9 cellular contexts compared by ENCODE assay signal in the genomic region with DNA sequence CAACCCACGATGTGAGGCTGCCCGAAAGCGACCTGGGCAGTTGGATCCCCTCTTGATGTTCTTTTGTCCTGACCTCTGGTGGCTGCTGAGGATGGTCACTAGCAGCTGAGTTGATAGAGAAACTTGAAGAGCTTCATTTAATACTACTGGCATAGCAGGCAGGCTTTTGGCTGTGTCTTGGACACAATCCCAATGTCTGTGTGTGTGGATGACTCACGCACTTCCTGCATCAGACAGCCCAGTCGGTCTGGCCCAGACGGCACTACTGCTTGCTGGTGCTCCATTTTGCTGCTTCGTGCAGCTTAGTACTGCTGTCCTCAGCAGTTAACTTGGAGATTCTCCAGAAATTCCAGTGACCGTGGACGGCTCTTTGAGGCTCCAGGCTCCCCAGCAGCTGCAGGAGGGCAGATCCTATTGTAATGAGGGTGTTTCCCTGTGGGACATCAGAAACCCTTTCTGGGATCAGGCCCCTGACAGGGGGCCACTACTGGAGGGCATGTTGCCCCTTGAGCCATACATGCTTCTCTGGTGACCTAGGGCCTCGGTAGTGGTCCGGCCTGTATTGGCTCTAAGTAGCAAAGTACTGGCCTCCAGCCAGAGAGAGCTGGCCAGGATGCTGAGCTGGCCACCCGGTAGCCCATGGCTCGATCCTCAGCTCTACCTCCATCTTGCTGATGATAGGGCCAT. TPM values are rescaled to one million over a fixed set of nuclear protein-coding genes. Genes with fewer than 3 reads are reported as not detected.
DNase-seq lines count a peak whose midpoint lies in the region; ATAC-seq and TF ChIP-seq lines count a peak whose summit lies in the region.
"Had no signal": no experiment of that assay in that cellular context is flagged by ENCODE, and none has a peak within 500 bp of the region (broad histone marks: within the 10 kb centered on the region; RNA-seq: fewer than 3 reads in every experiment).

No MANE protein-coding gene starts in this region.

- no TSS peak for BruUV-seq in MCF 10A (replicated peaks; lab: Mats Ljungman, UMichigan)

- H3K36me3 Mint-ChIP-seq in MCF 10A (ENCODE audit: insufficient read depth, unreplicated experiment), result no peaks in the 10 kb centered on the region

- H3K36me3 ChIP-seq in left lung (no peaks in the 10 kb centered on the region), upper lobe of left lung (no peaks in the 10 kb centered on the region)

- peak in 1 of 4 donors; percentile 66 for TF ChIP-seq POLR2A in upper lobe of left lung (IDR thresholded peaks at IDR 0.05)

- ATAC-seq in left lung (peak; percentile 88), upper lobe of left lung (ENCODE audit: low FRiP score in 2 of 2) (peak; percentile 92 to 95), HG03095 (IDR thresholded peaks at IDR 0.05; ENCODE audit: unreplicated experiment) (no peak), HG02623 (IDR thresholded peaks at IDR 0.05; ENCODE audit: unreplicated experiment) (no peak), GM19397 (IDR thresholded peaks at IDR 0.05; ENCODE audit: unreplicated experiment) (no peak)

- H3K4me1 Mint-ChIP-seq in MCF 10A (ENCODE audit: insufficient read depth, unreplicated experiment), result peaks cover 16% of the 10 kb centered on the region

- POLR2A ChIA-PET in MCF 10A (lab: Yijun Ruan, JAX), result interaction anchor here (0.6 to 3.2 kb wide), 8 partner anchors 9 to 473 kb away, joined by 3 to 12 read pairs (median 4); no protein-coding TSS in a partner anchor

- intact Hi-C loops in MCF 10A (cut with micrococcal nuclease) (loop anchor here (10.0 kb wide), 1 partner anchor 695 kb away; a partner anchor contains a TSS), left lung (cut with DNase I) (no loop called here)

- H3K27ac Mint-ChIP-seq in MCF 10A (ENCODE audit: low read depth, unreplicated experiment), result peak overlapping the region; percentile 43

- no peak overlapping the region for H3K4me3 ChIP-seq in left lung
- no peak overlapping the region for H3K4me3 ChIP-seq in upper lobe of left lung

- H3K27me3 ChIP-seq in left lung (no peaks in the 10 kb centered on the region), upper lobe of left lung (no peaks in the 10 kb centered on the region)

- TF ChIP-seq EP300 in upper lobe of left lung (IDR thresholded peaks at IDR 0.05), result peak in 2 of 4 donors; percentile 23 to 40

- H3K4me3 Mint-ChIP-seq in MCF 10A (ENCODE audit: unreplicated experiment), result peak overlapping the region; percentile 2

- CTCF ChIA-PET in MCF 10A (lab: Yijun Ruan, JAX), result interaction anchor here (0.6 to 2.1 kb wide), 8 partner anchors 8 to 413 kb away, joined by 3 to 18 read pairs (median 3); no protein-coding TSS in a partner anchor

- H3K27ac ChIP-seq in left lung (peak overlapping the region; percentile 84 to 87), upper lobe of left lung (peak overlapping the region; percentile 81 to 87 (median 83))

- peaks cover 0 to 1% of the 10 kb centered on the region in 2 donors for H3K9me3 ChIP-seq in left lung
- H3K9me3 ChIP-seq in upper lobe of left lung, result no peaks in the 10 kb centered on the region

- peaks cover 14 to 39% of the 10 kb centered on the region in 2 donors for H3K4me1 ChIP-seq in left lung
- peaks cover 14 to 26% (median 20%) of the 10 kb centered on the region in 4 donors for H3K4me1 ChIP-seq in upper lobe of left lung

- H3K27me3 Mint-ChIP-seq in MCF 10A (ENCODE audit: insufficient read depth, unreplicated experiment), result no peaks in the 10 kb centered on the region

- WGBS in upper lobe of left lung, 2 donors, result 19 to 42% methylated on average over 7 to 13 of the region's 13 CpGs

- TF ChIP-seq CTCF in MCF 10A (IDR thresholded peaks at IDR 0.05; ENCODE audit: unreplicated experiment) (no peak), left lung (IDR thresholded peaks at IDR 0.05) (peak in 1 of 2 donors; percentile 10), upper lobe of left lung (IDR thresholded peaks at IDR 0.05) (no peak)

- peaks cover 11% of the 10 kb centered on the region for H3K9me3 Mint-ChIP-seq in MCF 10A (ENCODE audit: unreplicated experiment)

- DNase-seq in NCI-H748 (lab: John Stamatoyannopoulos, UW; ENCODE audit: unreplicated experiment) (peak; percentile 14), NCI-H748 treated with DMSO at 0.1 percent for 48 hours (lab: John Stamatoyannopoulos, UW) (no peak), MCF 10A (ENCODE audit: unreplicated experiment) (peak; percentile 93), left lung (peak in 1 of 2 donors; percentile 89), upper lobe of left lung (peak; percentile 31 to 82)

RNA-seq across cellular contexts. Expression of a gene that starts 4.5 kb away (rescaled TPM):
- total RNA-seq in MCF 10A (2022) (not detected in 2 replicates), left lung (10 to 100 TPM; 28.6 to 75.0 TPM), upper lobe of left lung (10 to 100 TPM in 5 of 6 donors, 1 to 10 TPM in 1; 8.8 to 50.9 (median 20.1) TPM)
- total RNA-seq: T-helper 2 cell treated with Interferon-gamma antibody and Interleukin-4, amounts not matched to agents 100 ng/mL and 5 ng/mL, for 36 hours had no signal

RNA-seq across cellular contexts. Expression of a gene that starts 38.5 kb away (rescaled TPM):
- total RNA-seq in MCF 10A (2022), result not detected in 2 replicates
- total RNA-seq in left lung, result 10 to 100 TPM in 1 of 2 donors, 1 to 10 TPM in 1; 5.9 to 41.7 TPM
- total RNA-seq in upper lobe of left lung, result 10 to 100 TPM in 3 of 6 donors, 1 to 10 TPM in 3; 4.2 to 52.4 (median 20.5) TPM
- total RNA-seq: T-helper 2 cell treated with Interferon-gamma antibody and Interleukin-4, amounts not matched to agents 100 ng/mL and 5 ng/mL, for 36 hours had no signal

RNA-seq across cellular contexts. Expression of a gene that starts 47.8 kb away (rescaled TPM):
- total RNA-seq in MCF 10A (2022) (6.2 and 8.6 TPM in 2 replicates), left lung (100 to 1,000 TPM in 1 of 2 donors, 10 to 100 TPM in 1; 20.0 to 193 TPM), upper lobe of left lung (100 to 1,000 TPM in 1 of 6 donors, 10 to 100 TPM in 5; 17.0 to 105 (median 39.8) TPM)
- total RNA-seq: T-helper 2 cell treated with Interferon-gamma antibody and Interleukin-4, amounts not matched to agents 100 ng/mL and 5 ng/mL, for 36 hours had no signal

Comparison
In these comparisons a context has a peak if more than half of its experiments do, and no peak if none do; other contexts are left out.
1. ATAC-seq: peak in left lung (single experiment) and upper lobe of left lung (2 of 2); none in HG03095 (single experiment), HG02623 (single experiment) and GM19397 (single experiment).